ENCODE assay signal across 11 cellular contexts in genomic region chr1:204466416-204467405, GRCh38. TPM values are rescaled to one million over a fixed set of nuclear protein-coding genes. Genes with fewer than 3 reads are reported as not detected.
A peak's percentile ranks its signal among the peaks of the same experiment; 100 is the strongest.
DNase-seq lines count a peak whose midpoint lies in the region; ATAC-seq and TF ChIP-seq lines count a peak whose summit lies in the region.
"Had no signal": no experiment of that assay in that cellular context is flagged by ENCODE, and none has a peak within 500 bp of the region (broad histone marks: within the 10 kb centered on the region; RNA-seq: fewer than 3 reads in every experiment).

No MANE protein-coding gene starts in this region.

- H3K9me3 ChIP-seq in mucosa of rectum (ENCODE audit: control insufficient read depth in 2 of 2, low read length in 2 of 2): no peaks in the 10 kb centered on the region
- no peaks in the 10 kb centered on the region for H3K9me3 ChIP-seq in upper lobe of right lung

- no peak for ATAC-seq in activated naive CD8-positive, alpha-beta T cell treated with anti-CD3 and anti-CD28 coated beads, Interleukin-2, amount 50 U/mL, for 24 hours
- ATAC-seq in upper lobe of right lung (no peak), GM21529 (IDR thresholded peaks at IDR 0.05; ENCODE audit: unreplicated experiment) (no peak), GM21825 (IDR thresholded peaks at IDR 0.05; ENCODE audit: unreplicated experiment) (no peak)

- H3K4me1 ChIP-seq in mucosa of rectum (ENCODE audit: control insufficient read depth in 2 of 2, insufficient read depth in 2 of 2, low read length in 2 of 2) (peaks cover 7 to 11% of the 10 kb centered on the region in 2 donors), upper lobe of right lung (peaks cover 53% of the 10 kb centered on the region)

- TF ChIP-seq CTCF in coronary artery (IDR thresholded peaks at IDR 0.05): no peak
- TF ChIP-seq CTCF in upper lobe of right lung (IDR thresholded peaks at IDR 0.05): no peak

- peak overlapping the region in 1 of 2 donors; percentile 20 for H3K9ac ChIP-seq in mucosa of rectum (ENCODE audit: low read depth in 1 of 2, low read length in 2 of 2)

- intact Hi-C loops in upper lobe of right lung (cut with DNase I): no loop called here

- no peaks in the 10 kb centered on the region for H3K27me3 Mint-ChIP-seq in activated naive CD8-positive, alpha-beta T cell treated with anti-CD3 and anti-CD28 coated beads, Interleukin-2, amount 50 U/mL, for 24 hours
- H3K27me3 Mint-ChIP-seq in activated naive CD8-positive, alpha-beta T cell treated with anti-CD3 and anti-CD28 coated beads for 36 hours: no peaks in the 10 kb centered on the region

- DNase-seq in activated naive CD8-positive, alpha-beta T cell treated with anti-CD3 and anti-CD28 coated beads, Interleukin-2, amount 50 U/mL, for 24 hours: no peak
- no peak for DNase-seq in activated naive CD8-positive, alpha-beta T cell treated with anti-CD3 and anti-CD28 coated beads for 36 hours
- DNase-seq in coronary artery (ENCODE audit: low spot score) (peak; percentile 87), upper lobe of right lung (peak; percentile 61), KG1 (lab: John Stamatoyannopoulos, UW) (no peak)
- DNase-seq: activated CD8-positive, alpha-beta memory T cell treated with anti-CD3 and anti-CD28 coated beads for 24 hours; effector CD4-positive, alpha-beta T cell; kidney glomerular epithelial cell had no signal

- no peaks in the 10 kb centered on the region for H3K9me3 Mint-ChIP-seq in activated naive CD8-positive, alpha-beta T cell treated with anti-CD3 and anti-CD28 coated beads, Interleukin-2, amount 50 U/mL, for 24 hours
- no peaks in the 10 kb centered on the region for H3K9me3 Mint-ChIP-seq in activated naive CD8-positive, alpha-beta T cell treated with anti-CD3 and anti-CD28 coated beads for 36 hours

- H3K4me3 ChIP-seq in coronary artery: peak overlapping the region; percentile 63
- no peak overlapping the region for H3K4me3 ChIP-seq in mucosa of rectum (ENCODE audit: low read length in 2 of 2)
- no peak overlapping the region for H3K4me3 ChIP-seq in upper lobe of right lung

- H3K36me3 Mint-ChIP-seq in activated naive CD8-positive, alpha-beta T cell treated with anti-CD3 and anti-CD28 coated beads, Interleukin-2, amount 50 U/mL, for 24 hours (ENCODE audit: low read depth): peaks cover 9% of the 10 kb centered on the region
- peaks cover 7% of the 10 kb centered on the region for H3K36me3 Mint-ChIP-seq in activated naive CD8-positive, alpha-beta T cell treated with anti-CD3 and anti-CD28 coated beads for 36 hours

- peaks cover 54% of the 10 kb centered on the region for H3K4me1 Mint-ChIP-seq in activated naive CD8-positive, alpha-beta T cell treated with anti-CD3 and anti-CD28 coated beads, Interleukin-2, amount 50 U/mL, for 24 hours
- H3K4me1 Mint-ChIP-seq in activated naive CD8-positive, alpha-beta T cell treated with anti-CD3 and anti-CD28 coated beads for 36 hours: peaks cover 42% of the 10 kb centered on the region

- H3K27me3 ChIP-seq in mucosa of rectum (ENCODE audit: control insufficient read depth in 2 of 2, insufficient read depth in 2 of 2, low read length in 2 of 2) (no peaks in the 10 kb centered on the region), upper lobe of right lung (no peaks in the 10 kb centered on the region)

- H3K4me3 Mint-ChIP-seq in activated naive CD8-positive, alpha-beta T cell treated with anti-CD3 and anti-CD28 coated beads, Interleukin-2, amount 50 U/mL, for 24 hours: no peak overlapping the region
- H3K4me3 Mint-ChIP-seq in activated naive CD8-positive, alpha-beta T cell treated with anti-CD3 and anti-CD28 coated beads for 36 hours: no peak overlapping the region

- peak overlapping the region; percentile 62 for H3K27ac Mint-ChIP-seq in activated naive CD8-positive, alpha-beta T cell treated with anti-CD3 and anti-CD28 coated beads, Interleukin-2, amount 50 U/mL, for 24 hours
- no peak overlapping the region for H3K27ac Mint-ChIP-seq in activated naive CD8-positive, alpha-beta T cell treated with anti-CD3 and anti-CD28 coated beads for 36 hours

- peak overlapping the region; percentile 92 to 96 for H3K27ac ChIP-seq in coronary artery
- H3K27ac ChIP-seq in mucosa of rectum (ENCODE audit: low read depth in 2 of 2, low read length in 2 of 2): peak overlapping the region; percentile 32 to 65
- peak overlapping the region; percentile 67 for H3K27ac ChIP-seq in upper lobe of right lung

- H3K36me3 ChIP-seq in mucosa of rectum (ENCODE audit: control insufficient read depth in 2 of 2, insufficient read depth in 2 of 2, low read length in 2 of 2) (peaks cover 53% of the 10 kb centered on the region in 2 donors), upper lobe of right lung (peaks cover 24% of the 10 kb centered on the region)

RNA-seq across cellular contexts. Expression of gene PIK3C2B, which starts 27.9 kb away (rescaled TPM):
- total RNA-seq in activated naive CD8-positive, alpha-beta T cell treated with anti-CD3 and anti-CD28 coated beads for 36 hours: 10 to 100 TPM; 21.3 to 21.5 TPM
- total RNA-seq in upper lobe of right lung: 47.3 TPM

RNA-seq across cellular contexts. Expression of gene MDM4, which starts 49.5 kb away (rescaled TPM):
- total RNA-seq in activated naive CD8-positive, alpha-beta T cell treated with anti-CD3 and anti-CD28 coated beads for 36 hours: 10 to 100 TPM; 64.3 to 75.6 TPM
- 84.5 TPM for total RNA-seq in upper lobe of right lung

RNA-seq across cellular contexts. Expression of gene PPP1R15B, which starts 55.1 kb away (rescaled TPM):
- total RNA-seq in activated naive CD8-positive, alpha-beta T cell treated with anti-CD3 and anti-CD28 coated beads for 36 hours: 10 to 100 TPM; 78.6 to 79.9 TPM
- total RNA-seq in upper lobe of right lung: 47.7 TPM

Comparison
In these comparisons a context has a peak if more than half of its experiments do, and no peak if none do; other contexts are left out.
1. DNase-seq: peak in coronary artery (single experiment) and upper lobe of right lung (single experiment); none in activated naive CD8-positive, alpha-beta T cell treated with anti-CD3 and anti-CD28 coated beads, Interleukin-2, amount 50 U/mL, for 24 hours (single experiment), activated naive CD8-positive, alpha-beta T cell treated with anti-CD3 and anti-CD28 coated beads for 36 hours (single experiment) and KG1 (single experiment).
2. Peak in every context shown above with its lines, with median percentiles within 50 percentile points of each other: H3K27ac ChIP-seq.